ENCODE assay signal across 9 cellular contexts in the genomic region with DNA sequence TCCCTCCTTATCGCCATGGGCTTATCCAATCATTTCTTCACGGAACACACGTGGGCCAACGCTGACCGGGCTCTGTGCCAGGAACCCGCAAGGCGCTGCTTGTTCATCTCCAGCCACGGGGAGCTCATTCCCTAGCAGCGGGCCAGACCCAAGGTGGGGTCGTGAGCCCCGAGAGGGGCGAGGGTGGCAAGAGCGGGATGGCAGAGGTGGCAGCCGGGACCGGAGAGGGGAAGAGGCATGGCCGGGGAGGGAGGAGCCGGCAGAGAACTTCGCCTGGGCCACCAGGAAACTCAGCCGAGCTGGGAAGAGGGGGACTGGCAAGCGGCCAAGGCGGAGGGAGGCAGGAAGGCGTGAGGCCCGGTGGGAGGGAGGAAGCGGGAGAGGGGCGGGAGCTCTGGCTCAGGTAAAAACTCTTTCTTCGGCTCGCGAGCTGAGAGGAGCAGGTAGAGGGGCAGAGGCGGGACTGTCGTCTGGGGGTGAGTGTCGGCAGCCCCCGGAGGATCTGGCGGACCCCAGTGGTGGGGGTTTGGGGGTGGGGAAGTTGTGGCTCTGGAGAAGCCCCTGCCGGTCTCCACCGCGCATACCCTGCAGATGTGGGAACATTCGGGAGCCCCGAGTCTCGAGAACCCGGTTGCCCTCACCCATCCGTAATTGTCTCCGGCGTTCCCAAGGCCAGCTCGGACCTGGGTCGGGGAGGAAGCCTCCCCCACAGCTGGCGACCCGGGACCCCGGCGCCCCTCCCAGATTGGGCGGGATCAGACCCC. TPM values are rescaled to one million over a fixed set of nuclear protein-coding genes. Genes with fewer than 3 reads are reported as not detected.
DNase-seq lines count a peak whose midpoint lies in the region; ATAC-seq, FAIRE-seq and TF ChIP-seq lines count a peak whose summit lies in the region.
"Had no signal": no experiment of that assay in that cellular context is flagged by ENCODE, and none has a peak within 500 bp of the region (broad histone marks: within the 10 kb centered on the region; RNA-seq: fewer than 3 reads in every experiment).

A gene with protein sequence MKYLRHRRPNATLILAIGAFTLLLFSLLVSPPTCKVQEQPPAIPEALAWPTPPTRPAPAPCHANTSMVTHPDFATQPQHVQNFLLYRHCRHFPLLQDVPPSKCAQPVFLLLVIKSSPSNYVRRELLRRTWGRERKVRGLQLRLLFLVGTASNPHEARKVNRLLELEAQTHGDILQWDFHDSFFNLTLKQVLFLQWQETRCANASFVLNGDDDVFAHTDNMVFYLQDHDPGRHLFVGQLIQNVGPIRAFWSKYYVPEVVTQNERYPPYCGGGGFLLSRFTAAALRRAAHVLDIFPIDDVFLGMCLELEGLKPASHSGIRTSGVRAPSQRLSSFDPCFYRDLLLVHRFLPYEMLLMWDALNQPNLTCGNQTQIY (plus strand): TSS at position 408 of the 764 bp plus-strand sequence. CDS start 12,670 bp downstream, outside the sequence.

- no peaks in the 10 kb centered on the region for H3K36me3 Mint-ChIP-seq in activated T-cell treated with anti-CD3 and anti-CD28 coated beads, Interleukin-2, amount 50 U/mL, for 24 hours (ENCODE audit: low read depth)

- peak within 1 kb of the TSS in 3 of 11 experiments; percentile 11 to 49 (median 14); a peak in 3 of 22 replicates for H3K9ac ChIP-seq in BLaER1 treated with 17β-estradiol and CSF1 and Interleukin-3, amounts not matched to agents 10 nM and 100 nM
- H3K9ac ChIP-seq in kidney (ENCODE audit: low read length in 2 of 2): no peak within 1 kb of the TSS

- peak; percentile 15 to 62 for DNase-seq in HL-60 (ENCODE audit: low read depth in 1 of 2, low spot score in 1 of 2)
- DNase-seq in activated T-cell treated with anti-CD3 and anti-CD28 coated beads, Interleukin-2, amount 50 U/mL, for 24 hours: peak; percentile 63
- DNase-seq in kidney: peak; percentile 90
- DNase-seq in SKM-1 treated with dmso at 0.1 percent for 144 hours (lab: John Stamatoyannopoulos, UW; ENCODE audit: unreplicated experiment): no peak
- no peak for DNase-seq in medulla oblongata (ENCODE audit: extremely low spot score)

- peak within 1 kb of the TSS; percentile 57 for H3K4me3 Mint-ChIP-seq in activated T-cell treated with anti-CD3 and anti-CD28 coated beads, Interleukin-2, amount 50 U/mL, for 24 hours

- H3K9me3 Mint-ChIP-seq in activated T-cell treated with anti-CD3 and anti-CD28 coated beads, Interleukin-2, amount 50 U/mL, for 24 hours: no peaks in the 10 kb centered on the region

- peaks cover 30 to 42% (median 35%) of the 10 kb centered on the region in 11 experiments for H3K27me3 ChIP-seq in BLaER1 treated with 17β-estradiol and CSF1 and Interleukin-3, amounts not matched to agents 10 nM and 100 nM
- H3K27me3 ChIP-seq in HL-60 (ENCODE audit: insufficient read depth, poor library complexity, severe bottlenecking): peaks cover 30% of the 10 kb centered on the region

- H3K9me3 ChIP-seq in BLaER1 treated with 17β-estradiol and CSF1 and Interleukin-3, amounts not matched to agents 10 nM and 100 nM (replicated peaks in 1 of 11): no peaks in the 10 kb centered on the region
- H3K9me3 ChIP-seq in kidney (ENCODE audit: control insufficient read depth in 1 of 2, low read length in 2 of 2): no peaks in the 10 kb centered on the region
- H3K9me3 ChIP-seq: adrenal gland had no signal

- FAIRE-seq in kidney (lab: Jason Lieb, UNC): no peak

- no peak within 1 kb of the TSS for H3K27ac ChIP-seq in BLaER1 treated with 17β-estradiol and CSF1 and Interleukin-3, amounts not matched to agents 10 nM and 100 nM
- H3K27ac ChIP-seq in HL-60 (replicated peaks): no peak within 1 kb of the TSS
- no peak within 1 kb of the TSS for H3K27ac ChIP-seq in kidney (ENCODE audit: low read depth in 2 of 2, low read length in 2 of 2)
- H3K27ac ChIP-seq: adrenal gland had no signal

- peak within 1 kb of the TSS; percentile 3 to 73 (median 32); a peak in 13 of 22 replicates for H3K4me2 ChIP-seq in BLaER1 treated with 17β-estradiol and CSF1 and Interleukin-3, amounts not matched to agents 10 nM and 100 nM

- H3K36me3 ChIP-seq in BLaER1 treated with 17β-estradiol and CSF1 and Interleukin-3, amounts not matched to agents 10 nM and 100 nM: no peaks in the 10 kb centered on the region
- H3K36me3 ChIP-seq in kidney (ENCODE audit: control insufficient read depth in 1 of 2, insufficient read depth in 2 of 2, low read length in 2 of 2): no peaks in the 10 kb centered on the region
- H3K36me3 ChIP-seq: adrenal gland had no signal

- intact Hi-C loops in kidney (cut with DNase I): no loop called here

- H3K4me1 ChIP-seq in BLaER1 treated with 17β-estradiol and CSF1 and Interleukin-3, amounts not matched to agents 10 nM and 100 nM: peaks cover 24 to 52% (median 32%) of the 10 kb centered on the region in 10 experiments
- peaks cover 2 to 4% of the 10 kb centered on the region in 2 donors for H3K4me1 ChIP-seq in kidney (ENCODE audit: control insufficient read depth in 1 of 2, insufficient read depth in 1 of 2, low read depth in 1 of 2, low read length in 2 of 2)
- H3K4me1 ChIP-seq: adrenal gland had no signal

- H3K4me1 Mint-ChIP-seq in activated T-cell treated with anti-CD3 and anti-CD28 coated beads, Interleukin-2, amount 50 U/mL, for 24 hours (ENCODE audit: low read depth): peaks cover 63% of the 10 kb centered on the region

- peaks cover 0 to 6% (median 0%) of the 10 kb centered on the region in 11 experiments; a peak in 3 of 22 replicates for H4K20me1 ChIP-seq in BLaER1 treated with 17β-estradiol and CSF1 and Interleukin-3, amounts not matched to agents 10 nM and 100 nM

- H3K27ac Mint-ChIP-seq in activated T-cell treated with anti-CD3 and anti-CD28 coated beads, Interleukin-2, amount 50 U/mL, for 24 hours: peak within 1 kb of the TSS; percentile 74

- ATAC-seq in GM21723 (IDR thresholded peaks at IDR 0.05; ENCODE audit: unreplicated experiment): no peak
- no peak for ATAC-seq in GM18907 (IDR thresholded peaks at IDR 0.05; ENCODE audit: unreplicated experiment)

- no peaks in the 10 kb centered on the region for H3K27me3 Mint-ChIP-seq in activated T-cell treated with anti-CD3 and anti-CD28 coated beads, Interleukin-2, amount 50 U/mL, for 24 hours

- TF ChIP-seq CTCF in HL-60 (IDR thresholded peaks at IDR 0.05; ENCODE audit: insufficient read depth, low read length) (no peak), kidney (IDR thresholded peaks at IDR 0.05; ENCODE audit: borderline replicate concordance, extremely low read depth, insufficient read depth) (no peak)

- H3K4me3 ChIP-seq in BLaER1 treated with 17β-estradiol and CSF1 and Interleukin-3, amounts not matched to agents 10 nM and 100 nM: peak within 1 kb of the TSS in 6 of 10 experiments; percentile 14 to 40 (median 25); a peak in 9 of 20 replicates
- H3K4me3 ChIP-seq in HL-60 (replicated peaks; ENCODE audit: insufficient read depth, low read length): peak within 1 kb of the TSS; percentile 19
- H3K4me3 ChIP-seq in kidney (ENCODE audit: low read length in 2 of 2): peak within 1 kb of the TSS in 1 of 2 donors; percentile 37
- H3K4me3 ChIP-seq: adrenal gland had no signal

RNA-seq across cellular contexts. Expression of the gene that starts here (rescaled TPM):
- 36.2 TPM for total RNA-seq in kidney
- polyA plus RNA-seq in kidney (ENCODE audit: insufficient read depth, low read depth, low replicate concordance): 2.0 TPM

Comparison
In these comparisons a context has a peak if more than half of its experiments do, and no peak if none do; other contexts are left out.
1. DNase-seq: peak in HL-60 (2 of 2), activated T-cell treated with anti-CD3 and anti-CD28 coated beads, Interleukin-2, amount 50 U/mL, for 24 hours (single experiment) and kidney (single experiment); none in SKM-1 treated with dmso at 0.1 percent for 144 hours (single experiment) and medulla oblongata (single experiment).